32 cellular contexts compared by ENCODE assay signal in the genomic region with DNA sequence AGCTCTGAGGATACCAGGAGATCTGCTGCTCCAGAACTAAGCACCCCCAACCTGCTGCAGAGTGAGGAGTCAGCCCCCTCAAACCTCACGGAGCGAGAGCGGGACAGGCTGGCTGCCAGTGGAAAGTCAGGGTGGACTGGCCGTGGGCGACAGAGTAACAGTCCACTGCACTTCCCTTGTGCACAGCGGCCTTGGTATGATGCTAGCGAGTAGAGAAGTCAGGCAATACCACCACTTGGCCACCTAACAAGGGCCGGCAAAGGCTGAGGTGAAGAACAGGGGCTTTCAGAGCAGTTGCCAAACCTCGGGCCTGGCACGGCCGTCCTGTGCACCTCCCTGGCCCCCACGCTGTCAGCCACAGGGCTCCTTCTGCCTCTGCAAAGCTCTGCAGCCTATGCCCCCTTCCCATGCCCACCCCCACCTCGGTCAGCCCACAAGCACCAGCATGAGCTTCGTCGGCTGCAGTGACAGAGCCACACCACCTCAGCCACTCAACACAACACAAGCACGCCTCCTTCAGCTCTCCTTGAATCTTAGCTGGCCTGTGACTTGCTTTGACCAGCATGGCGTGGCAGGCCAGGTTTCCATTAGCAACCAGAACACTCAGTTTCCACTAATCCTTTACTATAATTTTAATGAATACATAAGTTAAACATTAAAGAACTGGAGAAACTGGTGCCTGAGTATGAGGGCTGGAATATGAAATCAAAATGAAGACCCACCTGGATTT.
"Had no signal": no experiment of that assay in that cellular context is flagged by ENCODE, and none has a peak within 500 bp of the region (broad histone marks: within the 10 kb centered on the region; RNA-seq: fewer than 3 reads in every experiment).

No MANE protein-coding gene starts in this region.

- DNase-seq: activated B cell treated with CpG ODN at 0.5 μM for 24 hours; activated CD4-positive, alpha-beta T cell treated with anti-CD3 and anti-CD28 coated beads for 48 hours; activated CD4-positive, alpha-beta T cell treated with anti-CD3 and anti-CD28 coated beads, Interleukin-2, amount 50 U/mL, for 1 hour; activated CD4-positive, alpha-beta T cell treated with anti-CD3 and anti-CD28 coated beads, Interleukin-2, amount 50 U/mL, for 48 hours; activated CD8-positive, alpha-beta memory T cell treated with anti-CD3 and anti-CD28 coated beads for 24 hours; activated CD8-positive, alpha-beta T cell treated with anti-CD3 and anti-CD28 coated beads for 36 hours; activated gamma-delta T cell treated with Interleukin-2 at 50 U/mL for 16 hours; activated naive CD4-positive, alpha-beta T cell treated with anti-CD3 and anti-CD28 coated beads, Interleukin-2, amount 50 U/mL, for 16 hours; activated naive CD4-positive, alpha-beta T cell treated with Interleukin-2 at 50 U/mL for 16 hours; activated T-cell treated with anti-CD3 and anti-CD28 coated beads, Interleukin-2, amount 50 U/mL, for 48 hours; amniotic stem cell; anterior cingulate cortex; brain microvascular endothelial cell; caudate nucleus; cortex of kidney; dermis blood vessel endothelial cell; effector CD4-positive, alpha-beta T cell; effector memory CD8-positive, alpha-beta T cell; erythroblast; foreskin keratinocyte; gastrocnemius medialis; glutamatergic neuron; heart left ventricle; T-helper 1 cell; T-helper 17 cell; T1000; WERI-Rb-1 had no signal

- H3K27me3 ChIP-seq: brain microvascular endothelial cell, gastrocnemius medialis, heart left ventricle had no signal

- H3K4me1 ChIP-seq: gastrocnemius medialis had no signal

- H3K36me3 ChIP-seq: brain microvascular endothelial cell, esophagus muscularis mucosa, gastrocnemius medialis, heart left ventricle, WERI-Rb-1 had no signal

- H3K4me3 ChIP-seq: esophagus muscularis mucosa, gastrocnemius medialis, heart left ventricle had no signal

- H3K9me3 ChIP-seq: gastrocnemius medialis had no signal

- FAIRE-seq: astrocyte, bronchial epithelial cell, colon had no signal

- H3K27ac ChIP-seq: brain microvascular endothelial cell, esophagus muscularis mucosa, foreskin keratinocyte, gastrocnemius medialis, WERI-Rb-1 had no signal

- ATAC-seq: activated CD4-positive, CD25-positive, alpha-beta regulatory T cell treated with anti-CD3 and anti-CD28 coated beads, Interleukin-2, amount 50 U/mL, for 24 hours; activated CD8-positive, alpha-beta T cell treated with anti-CD3 and anti-CD28 coated beads for 36 hours; effector memory CD8-positive, alpha-beta T cell; foreskin keratinocyte; gastrocnemius medialis; heart left ventricle; T-helper 17 cell had no signal
